In the genomic region with DNA sequence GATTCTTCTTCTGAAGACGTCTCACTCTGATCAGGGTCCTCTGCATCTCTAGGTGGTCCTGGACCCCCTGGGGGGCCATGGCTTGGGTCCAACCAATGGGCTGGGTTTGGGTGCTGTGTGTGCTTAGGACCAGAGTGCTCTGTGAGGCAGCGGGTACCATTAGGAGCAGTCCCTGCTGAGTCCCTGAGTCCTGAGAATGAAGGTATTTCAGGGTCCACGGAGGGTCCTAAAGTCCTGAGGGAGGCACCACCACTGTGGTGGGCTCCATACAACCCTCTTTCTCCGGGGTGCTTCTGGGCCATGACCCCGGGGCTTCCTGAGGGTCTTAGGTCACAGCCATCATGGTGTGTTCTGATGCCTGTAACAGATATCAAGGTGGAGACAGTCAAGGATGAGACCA, we compare ENCODE assay signal across 8 cellular contexts. TPM values are rescaled to one million over a fixed set of nuclear protein-coding genes. Genes with fewer than 3 reads are reported as not detected.
DNase-seq lines count a peak whose midpoint lies in the region; ATAC-seq and TF ChIP-seq lines count a peak whose summit lies in the region.

No MANE protein-coding gene starts in this region.

- H3K27me3 Mint-ChIP-seq in H9 (ENCODE audit: low read depth): no peaks in the 10 kb centered on the region

- H3K27ac Mint-ChIP-seq in H9: peak overlapping the region in 1 of 3 experiments; percentile 91; a peak in 4 of 7 replicates

- no peak overlapping the region for H3K14ac ChIP-seq in H9 (ENCODE audit: insufficient read depth, low read length)

- H3K79me1 ChIP-seq in H9 (ENCODE audit: insufficient read depth, low read depth, low read length, poor library complexity, severe bottlenecking): no peaks in the 10 kb centered on the region

- H3K4me3 ChIP-seq in fibroblast of the aortic adventitia (ENCODE audit: low read depth, low read length) (peak overlapping the region; percentile 69), skeletal muscle tissue (ENCODE audit: low read length in 3 of 3) (peak overlapping the region in 2 of 3 donors; percentile 71 to 97)

- no peak overlapping the region for H2BK12ac ChIP-seq in H9 (ENCODE audit: insufficient read length, low read depth, low read length)

- H2BK120ac ChIP-seq in H9 (ENCODE audit: low read depth, low read length, poor library complexity, severe bottlenecking): no peak overlapping the region

- H3K23me2 ChIP-seq in H9 (ENCODE audit: insufficient read length, low read depth, low read length, poor library complexity, severe bottlenecking): peaks cover 9% of the 10 kb centered on the region

- H3K27me3 ChIP-seq in H9 (ENCODE audit: insufficient read depth, low read length) (no peaks in the 10 kb centered on the region), skeletal muscle tissue (ENCODE audit: control insufficient read depth in 3 of 3, insufficient read depth in 3 of 3, low read length in 3 of 3) (no peaks in the 10 kb centered on the region)

- H2BK5ac ChIP-seq in H9 (ENCODE audit: insufficient read length, low read length): no peak overlapping the region

- no peaks in the 10 kb centered on the region for H3K9me3 ChIP-seq in H9 (ENCODE audit: control insufficient read depth, low read depth, low read length)
- H3K9me3 ChIP-seq in skeletal muscle tissue (ENCODE audit: control insufficient read depth in 3 of 3, low read length in 3 of 3): no peaks in the 10 kb centered on the region

- no peak overlapping the region for H3T11ph ChIP-seq in H9 (ENCODE audit: low read length)

- H3K9me3 Mint-ChIP-seq in H9: no peaks in the 10 kb centered on the region; a peak in 1 of 5 replicates

- H3K4me1 ChIP-seq in H9 (ENCODE audit: insufficient read depth, low read length): no peaks in the 10 kb centered on the region
- H3K4me1 ChIP-seq in skeletal muscle tissue (ENCODE audit: control insufficient read depth in 3 of 3, insufficient read depth in 3 of 3, low read length in 3 of 3): peaks cover 31 to 48% (median 42%) of the 10 kb centered on the region in 3 donors

- no peak overlapping the region for H3K27ac ChIP-seq in H9 (ENCODE audit: insufficient read length, low read depth, low read length)
- H3K27ac ChIP-seq in VCaP: peak overlapping the region; percentile 95
- peak overlapping the region; percentile 87 for H3K27ac ChIP-seq in skeletal muscle tissue (ENCODE audit: low read depth, low read length)

- peaks cover 38 to 44% of the 10 kb centered on the region in 2 experiments for H3K4me1 Mint-ChIP-seq in H9

- H4K20me1 ChIP-seq in H9 (ENCODE audit: control insufficient read depth, insufficient read depth, insufficient read length): no peaks in the 10 kb centered on the region

- H4K5ac ChIP-seq in H9 (ENCODE audit: insufficient read length, low read depth, low read length): no peak overlapping the region

- no peak overlapping the region for H3K23ac ChIP-seq in H9 (ENCODE audit: insufficient read length, low read depth, low read length)

- H3K36me3 ChIP-seq in skeletal muscle tissue (ENCODE audit: control insufficient read depth in 3 of 3, insufficient read depth in 3 of 3, low read length in 3 of 3): peaks cover 0 to 14% (median 5%) of the 10 kb centered on the region in 3 donors

- H3K4me3 Mint-ChIP-seq in H9: peak overlapping the region; percentile 98 to 100

- ATAC-seq in HG02623 (IDR thresholded peaks at IDR 0.05; ENCODE audit: unreplicated experiment) (no peak), HG03565 (IDR thresholded peaks at IDR 0.05; ENCODE audit: unreplicated experiment) (no peak), HG03457 (IDR thresholded peaks at IDR 0.05; ENCODE audit: unreplicated experiment) (no peak)

- peak overlapping the region; percentile 45 for H3K4me2 ChIP-seq in H9 (ENCODE audit: insufficient read depth, insufficient read length, low read length)

- TF ChIP-seq CTCF in H9 (conservative IDR thresholded peaks at IDR 0.05) (no peak), VCaP (conservative IDR thresholded peaks at IDR 0.05) (no peak), fibroblast of the aortic adventitia (IDR thresholded peaks at IDR 0.05; ENCODE audit: insufficient read depth, low read length) (no peak)

- H2BK15ac ChIP-seq in H9 (ENCODE audit: low read depth, low read length): no peak overlapping the region

- no peak overlapping the region for H3K9ac ChIP-seq in H9 (ENCODE audit: extremely low read depth, insufficient read length, low read length)
- H3K9ac ChIP-seq in skeletal muscle tissue (ENCODE audit: low read depth in 1 of 3, low read length in 3 of 3): no peak overlapping the region

- peaks cover 8 to 21% (median 18%) of the 10 kb centered on the region in 3 experiments; a peak in 6 of 7 replicates for H3K36me3 Mint-ChIP-seq in H9 (ENCODE audit: insufficient read depth in 1 of 3, low read depth in 3 of 3)

- H4K8ac ChIP-seq in H9 (replicated peaks; ENCODE audit: insufficient read length, low read depth, low read length): no peak overlapping the region

- H3K56ac ChIP-seq in H9 (ENCODE audit: insufficient read length, low read depth, low read length): no peak overlapping the region

- H4K91ac ChIP-seq in H9 (ENCODE audit: insufficient read length, low read depth, low read length): no peak overlapping the region

- DNase-seq in H9 (no peak), fibroblast of the aortic adventitia (ENCODE audit: low read depth) (no peak), AG08396 (ENCODE audit: low spot score) (no peak)

- no peak overlapping the region for H2AK5ac ChIP-seq in H9 (ENCODE audit: insufficient read length, low read length)

- no peaks in the 10 kb centered on the region for H3K79me2 ChIP-seq in H9 (ENCODE audit: insufficient read depth, low read length)

- WGBS in H9 (ENCODE audit: extremely low coverage, insufficient read length, low lambda C conversion rate): no CpG with 5 or more reads among the region's 5 CpGs

- H2AFZ ChIP-seq in H9 (ENCODE audit: low read length): no peak overlapping the region

- H3K4ac ChIP-seq in H9 (ENCODE audit: low read depth, low read length): no peak overlapping the region

- H3K18ac ChIP-seq in H9 (ENCODE audit: insufficient read length, low read depth, low read length): no peak overlapping the region

- no peak overlapping the region for H2BK20ac ChIP-seq in H9 (ENCODE audit: low read depth, low read length, poor library complexity, severe bottlenecking)

RNA-seq across cellular contexts. Expression of a gene that starts 1.0 kb away (rescaled TPM):
- 33.7 and 37.1 TPM in 2 replicates for total RNA-seq in H9 (2021)
- 26.4 and 48.3 TPM in 2 replicates for total RNA-seq in fibroblast of the aortic adventitia (ENCODE audit: low replicate concordance)
- 33.4 TPM for total RNA-seq in skeletal muscle tissue

RNA-seq across cellular contexts. Expression of a gene that starts 10.5 kb away (rescaled TPM):
- total RNA-seq in H9 (2021) (51.3 and 53.1 TPM in 2 replicates), fibroblast of the aortic adventitia (ENCODE audit: low replicate concordance) (7.6 and 16.9 TPM in 2 replicates), skeletal muscle tissue (11.0 TPM)

RNA-seq across cellular contexts. Expression of a gene that starts 10.8 kb away (rescaled TPM):
- total RNA-seq in H9 (2021): 122 and 127 TPM in 2 replicates
- total RNA-seq in fibroblast of the aortic adventitia (ENCODE audit: low replicate concordance): 84.6 and 165 TPM in 2 replicates
- total RNA-seq in skeletal muscle tissue: 71.5 TPM

RNA-seq across cellular contexts. Expression of a gene that starts 14.4 kb away (rescaled TPM):
- total RNA-seq in H9 (2021) (1.7 and 2.4 TPM in 2 replicates), fibroblast of the aortic adventitia (ENCODE audit: low replicate concordance) (9.7 and 11.1 TPM in 2 replicates), skeletal muscle tissue (2.6 TPM)
